Comparison of ENCODE assay signal across 8 cellular contexts in the genomic region with DNA sequence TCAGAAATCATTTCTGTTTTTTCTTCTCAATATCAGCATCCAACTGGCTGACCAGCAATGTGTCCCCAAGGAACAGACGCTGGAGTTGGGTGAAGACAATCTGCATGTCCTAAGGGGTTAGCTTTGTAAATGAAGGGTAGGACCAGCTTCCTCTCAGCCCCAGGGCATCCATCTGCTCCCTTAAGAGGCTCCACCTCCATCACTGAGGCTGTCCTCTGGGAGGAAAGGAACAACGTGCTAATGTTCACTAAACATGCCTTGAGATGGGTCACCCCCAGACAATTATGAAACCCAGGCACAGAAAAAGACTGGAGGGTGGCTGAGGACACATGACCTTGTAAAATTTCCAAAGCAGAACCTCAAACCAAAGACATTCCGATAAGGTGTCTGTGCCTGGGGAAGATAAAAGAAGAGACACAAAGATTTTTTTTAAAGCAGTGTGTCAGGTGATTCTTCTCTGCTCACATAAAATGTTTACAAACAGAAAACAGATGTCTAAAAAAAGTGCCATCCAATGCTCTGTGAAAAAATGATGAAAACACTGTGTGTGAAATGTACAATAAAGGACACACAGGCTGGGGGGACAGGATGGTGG. TPM values are rescaled to one million over a fixed set of nuclear protein-coding genes. Genes with fewer than 3 reads are reported as not detected.
DNase-seq lines count a peak whose midpoint lies in the region; ATAC-seq and TF ChIP-seq lines count a peak whose summit lies in the region.

No MANE protein-coding gene starts in this region.

- no peaks in the 10 kb centered on the region for H3K9me3 ChIP-seq in heart left ventricle
- H3K9me3 ChIP-seq in right lobe of liver = no peaks in the 10 kb centered on the region
- no peaks in the 10 kb centered on the region for H3K9me3 ChIP-seq in vagina

- H3K4me3 Mint-ChIP-seq in activated naive CD8-positive, alpha-beta T cell treated with anti-CD3 and anti-CD28 coated beads, Interleukin-2, amount 10 ng/mL, durations not matched to agents 7 days and 5 days = peak overlapping the region; percentile 89

- TF ChIP-seq CTCF in heart left ventricle (IDR thresholded peaks at IDR 0.05) (no peak), right lobe of liver (IDR thresholded peaks at IDR 0.05) (no peak), vagina (IDR thresholded peaks at IDR 0.05) (no peak)

- TF ChIP-seq POLR2A in heart left ventricle (IDR thresholded peaks at IDR 0.05) (no peak), right lobe of liver (IDR thresholded peaks at IDR 0.05) (no peak), vagina (IDR thresholded peaks at IDR 0.05) (no peak)

- no peak for DNase-seq in heart left ventricle
- DNase-seq in Right ventricle myocardium inferior (ENCODE audit: missing footprints) = no peak
- no peak for DNase-seq in activated naive CD8-positive, alpha-beta T cell treated with anti-CD3 and anti-CD28 coated beads, Interleukin-2, amount 10 ng/mL, durations not matched to agents 7 days and 5 days
- DNase-seq in right lobe of liver = no peak
- no peak for DNase-seq in vagina (ENCODE audit: extremely low spot score in 2 of 2)
- no peak for DNase-seq in stimulated activated naive CD4-positive, alpha-beta T cell treated with Interleukin-2 at 50 U/mL for 16 hours (lab: John Stamatoyannopoulos, UW)
- DNase-seq in NCI-H2196 treated with DMSO at 0.1 percent for 48 hours (lab: John Stamatoyannopoulos, UW; ENCODE audit: unreplicated experiment) = no peak

- H3K36me3 ChIP-seq in heart left ventricle (peaks cover 0 to 19% (median 0%) of the 10 kb centered on the region in 9 donors), right lobe of liver (no peaks in the 10 kb centered on the region), vagina (peaks cover 0 to 4% of the 10 kb centered on the region in 2 donors)

- H3K27me3 ChIP-seq in heart left ventricle = no peaks in the 10 kb centered on the region
- no peaks in the 10 kb centered on the region for H3K27me3 ChIP-seq in right lobe of liver
- no peaks in the 10 kb centered on the region for H3K27me3 ChIP-seq in vagina

- 35 to 43% (median 38%) methylated on average over 3 of the region's 3 CpGs for WGBS in heart left ventricle, 4 donors
- 58% methylated on average over 3 of the region's 3 CpGs for WGBS in right lobe of liver (ENCODE audit: insufficient coverage, low coverage, low lambda C conversion rate, missing lambda C conversion rate)

- H3K27ac ChIP-seq in heart left ventricle (peak overlapping the region in 2 of 12 donors; percentile 94 to 95), right lobe of liver (peak overlapping the region in 1 of 3 donors; percentile 93), vagina (no peak overlapping the region)

- H3K9me3 Mint-ChIP-seq in activated naive CD8-positive, alpha-beta T cell treated with anti-CD3 and anti-CD28 coated beads, Interleukin-2, amount 10 ng/mL, durations not matched to agents 7 days and 5 days = peaks cover 11% of the 10 kb centered on the region

- no peak for ATAC-seq in heart left ventricle
- ATAC-seq in Right ventricle myocardium inferior = no peak
- no peak for ATAC-seq in activated naive CD8-positive, alpha-beta T cell treated with anti-CD3 and anti-CD28 coated beads, Interleukin-2, amount 10 ng/mL, durations not matched to agents 7 days and 5 days (ENCODE audit: low read depth)
- ATAC-seq in right lobe of liver = no peak
- no peak for ATAC-seq in GM19395 (IDR thresholded peaks at IDR 0.05; ENCODE audit: unreplicated experiment)

- intact Hi-C loops in heart left ventricle (cut with DNase I) (no loop called here), Right ventricle myocardium inferior (cut with DNase I) (loop anchor here (5.0 kb wide), 1 partner anchor 102 kb away; no protein-coding TSS in a partner anchor), right lobe of liver (cut with DNase I) (no loop called here), vagina (cut with DNase I) (no loop called here)

- peaks cover 3 to 42% (median 19%) of the 10 kb centered on the region in 12 donors for H3K4me1 ChIP-seq in heart left ventricle
- H3K4me1 ChIP-seq in right lobe of liver = peaks cover 0 to 7% (median 1%) of the 10 kb centered on the region in 4 donors
- H3K4me1 ChIP-seq in vagina = peaks cover 28% of the 10 kb centered on the region

- POLR2A ChIA-PET in activated naive CD8-positive, alpha-beta T cell treated with anti-CD3 and anti-CD28 coated beads, Interleukin-2, amount 10 ng/mL, durations not matched to agents 7 days and 5 days (lab: Charles Lee) = interaction anchor here (0.8 to 1.5 kb wide), 5 partner anchors 36 to 201 kb away, joined by 3 to 10 read pairs (median 5); a partner anchor contains a TSS

- H3K27me3 Mint-ChIP-seq in activated naive CD8-positive, alpha-beta T cell treated with anti-CD3 and anti-CD28 coated beads, Interleukin-2, amount 10 ng/mL, durations not matched to agents 7 days and 5 days = no peaks in the 10 kb centered on the region

- H3K4me3 ChIP-seq in heart left ventricle (peak overlapping the region; percentile 53 to 100 (median 83)), right lobe of liver (peak overlapping the region in 2 of 3 donors; percentile 77 to 81), vagina (peak overlapping the region; percentile 86 to 94)

- H3K27ac Mint-ChIP-seq in activated naive CD8-positive, alpha-beta T cell treated with anti-CD3 and anti-CD28 coated beads, Interleukin-2, amount 10 ng/mL, durations not matched to agents 7 days and 5 days = peak overlapping the region; percentile 94

- H3K4me1 Mint-ChIP-seq in activated naive CD8-positive, alpha-beta T cell treated with anti-CD3 and anti-CD28 coated beads, Interleukin-2, amount 10 ng/mL, durations not matched to agents 7 days and 5 days = peaks cover 25% of the 10 kb centered on the region

- H3K36me3 Mint-ChIP-seq in activated naive CD8-positive, alpha-beta T cell treated with anti-CD3 and anti-CD28 coated beads, Interleukin-2, amount 10 ng/mL, durations not matched to agents 7 days and 5 days = peaks cover 53% of the 10 kb centered on the region

RNA-seq across cellular contexts. Expression of a gene that starts 37.6 kb away (rescaled TPM):
- total RNA-seq in heart left ventricle (10 to 100 TPM in 5 of 9 donors, 1 to 10 TPM in 4; 7.8 to 13.8 (median 10.9) TPM), Right ventricle myocardium inferior (7.9 TPM), right lobe of liver (10 to 100 TPM in 1 of 6 experiments, 1 to 10 TPM in 5; 5.4 to 13.8 (median 6.6) TPM), vagina (39.3 TPM)
- polyA plus RNA-seq in heart left ventricle = 1 to 10 TPM in 1 of 2 donors, under 1 TPM in 1; 0.30 to 1.7 TPM
- total RNA-seq in activated naive CD8-positive, alpha-beta T cell treated with anti-CD3 and anti-CD28 coated beads, Interleukin-2, amount 10 ng/mL, durations not matched to agents 7 days and 5 days = 10 to 100 TPM; 28.6 to 29.0 TPM

RNA-seq across cellular contexts. Expression of a gene that starts 46.5 kb away (rescaled TPM):
- not detected for total RNA-seq in heart left ventricle
- polyA plus RNA-seq in heart left ventricle = not detected
- not detected for total RNA-seq in Right ventricle myocardium inferior
- total RNA-seq in activated naive CD8-positive, alpha-beta T cell treated with anti-CD3 and anti-CD28 coated beads, Interleukin-2, amount 10 ng/mL, durations not matched to agents 7 days and 5 days = not detected
- total RNA-seq in right lobe of liver = not detected
- total RNA-seq in vagina = not detected
